2 cellular contexts compared by ENCODE assay signal in genomic region chr2:74286725-74287124, GRCh38.
A peak's percentile ranks its signal among the peaks of the same experiment; 100 is the strongest.
TF ChIP-seq lines count a peak whose summit lies in the region.

No MANE protein-coding gene starts in this region.

TF ChIP-seq in IMR-90, 13 proteins besides CTCF, POLR2A, EP300 and RAD21:
- TF ChIP-seq SMC3 (IDR thresholded peaks at IDR 0.05; ENCODE audit: low read depth, low read length) (no peak), USF2 (IDR thresholded peaks at IDR 0.05; ENCODE audit: low read depth, low read length) (no peak), BHLHE40 (IDR thresholded peaks at IDR 0.05; ENCODE audit: low read depth, low read length) (peak; percentile 65; the same call in 1 of the 2 replicates)

TF ChIP-seq in H1, 55 proteins besides CTCF, POLR2A, EP300 and RAD21:
- no peak for TF ChIP-seq SAP30 (IDR thresholded peaks at IDR 0.05; ENCODE audit: insufficient read depth, insufficient replicate concordance, low read length)
- TF ChIP-seq RBBP5 (IDR thresholded peaks at IDR 0.05; ENCODE audit: borderline replicate concordance, low read depth, low read length) = no peak
- TF ChIP-seq CBX8 (IDR thresholded peaks at IDR 0.05; ENCODE audit: borderline replicate concordance, low read depth, low read length) = no peak
- TF ChIP-seq ZNF274 (IDR thresholded peaks at IDR 0.05; ENCODE audit: borderline replicate concordance, extremely low read depth, low read length) = no peak
- TF ChIP-seq CHD1 (IDR thresholded peaks at IDR 0.05; ENCODE audit: low read depth, low read length) = no peak
- TF ChIP-seq KDM4A (IDR thresholded peaks at IDR 0.05; ENCODE audit: low read depth, low read length, severe bottlenecking) = no peak
- TF ChIP-seq TBP (IDR thresholded peaks at IDR 0.05; ENCODE audit: low read depth, low read length) = no peak
- no peak for TF ChIP-seq BRCA1 (IDR thresholded peaks at IDR 0.05; ENCODE audit: low read depth, low read length)
- TF ChIP-seq JUN (IDR thresholded peaks at IDR 0.05; ENCODE audit: low read depth, low read length) = no peak
- no peak for TF ChIP-seq SP2 (IDR thresholded peaks at IDR 0.05; ENCODE audit: low read length)
- TF ChIP-seq EZH2 (IDR thresholded peaks at IDR 0.05; ENCODE audit: low read depth, low read length, severe bottlenecking) = no peak
